Comparison of ENCODE assay signal across 9 cellular contexts in genomic region chr7:32893225-32893560, GRCh38. TPM values are rescaled to one million over a fixed set of nuclear protein-coding genes. Genes with fewer than 3 reads are reported as not detected.
DNase-seq lines count a peak whose midpoint lies in the region; ATAC-seq and TF ChIP-seq lines count a peak whose summit lies in the region.
"Had no signal": no experiment of that assay in that cellular context is flagged by ENCODE, and none has a peak within 500 bp of the region (broad histone marks: within the 10 kb centered on the region; RNA-seq: fewer than 3 reads in every experiment).

No MANE protein-coding gene starts in this region.

- TF ChIP-seq CTCF in lower lobe of right lung (IDR thresholded peaks at IDR 0.05) (no peak), tibial artery (IDR thresholded peaks at IDR 0.05) (no peak)

- peak; percentile 2 to 7 for ATAC-seq in activated T-cell treated with anti-CD3 and anti-CD28 coated beads, Interleukin-2, amount 50 U/mL, for 72 hours (replicated peaks in 1 of 2)
- ATAC-seq in activated naive CD4-positive, alpha-beta T cell treated with anti-CD3 and anti-CD28 coated beads, Interleukin-2, amount 50 U/mL, for 72 hours, result peak in 1 of 2 donors; percentile 1
- ATAC-seq in lower lobe of right lung (no peak), left lobe of liver (no peak), sciatic nerve (no peak)

- H3K4me3 ChIP-seq in lower lobe of right lung (peak overlapping the region; percentile 64), tibial artery (no peak overlapping the region)

- H3K9me3 Mint-ChIP-seq in activated T-cell treated with anti-CD3 and anti-CD28 coated beads, Interleukin-2, amount 50 U/mL, for 72 hours, result no peaks in the 10 kb centered on the region
- peaks cover 0 to 5% of the 10 kb centered on the region in 2 donors for H3K9me3 Mint-ChIP-seq in activated naive CD4-positive, alpha-beta T cell treated with anti-CD3 and anti-CD28 coated beads, Interleukin-2, amount 50 U/mL, for 72 hours

- peaks cover 6% of the 10 kb centered on the region in 2 donors for H3K36me3 Mint-ChIP-seq in activated T-cell treated with anti-CD3 and anti-CD28 coated beads, Interleukin-2, amount 50 U/mL, for 72 hours (ENCODE audit: insufficient read depth in 2 of 2)
- peaks cover 17 to 23% of the 10 kb centered on the region in 2 donors for H3K36me3 Mint-ChIP-seq in activated naive CD4-positive, alpha-beta T cell treated with anti-CD3 and anti-CD28 coated beads, Interleukin-2, amount 50 U/mL, for 72 hours

- no peaks in the 10 kb centered on the region for H3K27me3 Mint-ChIP-seq in activated T-cell treated with anti-CD3 and anti-CD28 coated beads, Interleukin-2, amount 50 U/mL, for 72 hours (ENCODE audit: low read depth)

- intact Hi-C loops in lower lobe of right lung (cut with DNase I) (no loop called here), tibial artery (cut with DNase I; ENCODE audit: low total_unique reads) (loop anchor here (5.0 to 10.0 kb wide), 3 partner anchors 48 to 401 kb away; partner anchors contain the start of gene LSM5), sciatic nerve (cut with DNase I) (no loop called here)

- peaks cover 33% of the 10 kb centered on the region for H3K4me1 ChIP-seq in lower lobe of right lung
- peaks cover 0 to 23% (median 16%) of the 10 kb centered on the region in 4 donors for H3K4me1 ChIP-seq in tibial artery

- H3K9me3 ChIP-seq in lower lobe of right lung, result no peaks in the 10 kb centered on the region
- no peaks in the 10 kb centered on the region for H3K9me3 ChIP-seq in tibial artery

- peak; percentile 15 for DNase-seq in activated T-cell treated with anti-CD3 and anti-CD28 coated beads, Interleukin-2, amount 50 U/mL, for 72 hours
- DNase-seq in activated T-cell treated with anti-CD3 and anti-CD28 coated beads, Interleukin-2, amount 50 U/mL, for 1 hour, result no peak
- no peak for DNase-seq in activated naive CD4-positive, alpha-beta T cell treated with anti-CD3 and anti-CD28 coated beads, Interleukin-2, amount 50 U/mL, for 72 hours (ENCODE audit: low spot score in 2 of 2)
- DNase-seq in lower lobe of right lung (no peak), tibial artery (no peak), T-helper 9 cell (no peak), left lobe of liver (ENCODE audit: low spot score) (no peak), sciatic nerve (ENCODE audit: low spot score) (no peak)
- DNase-seq: NK-92 treated with Interleukin-12 subunit alpha and Interleukin-12 subunit beta, amount 100 ng/mL, for 24 hours had no signal

- H3K4me3 Mint-ChIP-seq in activated T-cell treated with anti-CD3 and anti-CD28 coated beads, Interleukin-2, amount 50 U/mL, for 72 hours, result peak overlapping the region; percentile 97

- H3K27ac ChIP-seq in lower lobe of right lung (peak overlapping the region; percentile 95), tibial artery (peak overlapping the region; percentile 100)

- H3K27me3 ChIP-seq in lower lobe of right lung (ENCODE audit: low read depth), result no peaks in the 10 kb centered on the region
- H3K27me3 ChIP-seq in tibial artery, result no peaks in the 10 kb centered on the region

- peak overlapping the region; percentile 99 for H3K27ac Mint-ChIP-seq in activated T-cell treated with anti-CD3 and anti-CD28 coated beads, Interleukin-2, amount 50 U/mL, for 72 hours
- peak overlapping the region; percentile 99 for H3K27ac Mint-ChIP-seq in activated naive CD4-positive, alpha-beta T cell treated with anti-CD3 and anti-CD28 coated beads, Interleukin-2, amount 50 U/mL, for 72 hours

- H3K36me3 ChIP-seq in lower lobe of right lung (no peaks in the 10 kb centered on the region), tibial artery (no peaks in the 10 kb centered on the region)

- peaks cover 42% of the 10 kb centered on the region for H3K4me1 Mint-ChIP-seq in activated T-cell treated with anti-CD3 and anti-CD28 coated beads, Interleukin-2, amount 50 U/mL, for 72 hours (ENCODE audit: low read depth)

RNA-seq across cellular contexts. Expression of gene KBTBD2, which starts 1.6 kb away (rescaled TPM):
- 10 to 100 TPM; 30.1 to 35.9 TPM for total RNA-seq in activated T-cell treated with anti-CD3 and anti-CD28 coated beads, Interleukin-2, amount 50 U/mL, for 72 hours
- 10 to 100 TPM; 35.7 to 49.5 TPM for total RNA-seq in activated naive CD4-positive, alpha-beta T cell treated with anti-CD3 and anti-CD28 coated beads, Interleukin-2, amount 50 U/mL, for 72 hours
- total RNA-seq in lower lobe of right lung (35.1 TPM), left lobe of liver (8.5 TPM), sciatic nerve (52.2 TPM)

Comparison
In these comparisons a context has a peak if more than half of its experiments do, and no peak if none do; other contexts are left out.
1. DNase-seq: peak in activated T-cell treated with anti-CD3 and anti-CD28 coated beads, Interleukin-2, amount 50 U/mL, for 72 hours (2 of 2); none in activated T-cell treated with anti-CD3 and anti-CD28 coated beads, Interleukin-2, amount 50 U/mL, for 1 hour (single experiment), activated naive CD4-positive, alpha-beta T cell treated with anti-CD3 and anti-CD28 coated beads, Interleukin-2, amount 50 U/mL, for 72 hours (0 of 2), lower lobe of right lung (single experiment), tibial artery (0 of 2), T-helper 9 cell (single experiment), left lobe of liver (single experiment) and sciatic nerve (single experiment).
2. ATAC-seq: peak in activated T-cell treated with anti-CD3 and anti-CD28 coated beads, Interleukin-2, amount 50 U/mL, for 72 hours (2 of 2); none in lower lobe of right lung (0 of 2), left lobe of liver (single experiment) and sciatic nerve (single experiment).